Comparison of ENCODE assay signal across 8 cellular contexts in the genomic region with DNA sequence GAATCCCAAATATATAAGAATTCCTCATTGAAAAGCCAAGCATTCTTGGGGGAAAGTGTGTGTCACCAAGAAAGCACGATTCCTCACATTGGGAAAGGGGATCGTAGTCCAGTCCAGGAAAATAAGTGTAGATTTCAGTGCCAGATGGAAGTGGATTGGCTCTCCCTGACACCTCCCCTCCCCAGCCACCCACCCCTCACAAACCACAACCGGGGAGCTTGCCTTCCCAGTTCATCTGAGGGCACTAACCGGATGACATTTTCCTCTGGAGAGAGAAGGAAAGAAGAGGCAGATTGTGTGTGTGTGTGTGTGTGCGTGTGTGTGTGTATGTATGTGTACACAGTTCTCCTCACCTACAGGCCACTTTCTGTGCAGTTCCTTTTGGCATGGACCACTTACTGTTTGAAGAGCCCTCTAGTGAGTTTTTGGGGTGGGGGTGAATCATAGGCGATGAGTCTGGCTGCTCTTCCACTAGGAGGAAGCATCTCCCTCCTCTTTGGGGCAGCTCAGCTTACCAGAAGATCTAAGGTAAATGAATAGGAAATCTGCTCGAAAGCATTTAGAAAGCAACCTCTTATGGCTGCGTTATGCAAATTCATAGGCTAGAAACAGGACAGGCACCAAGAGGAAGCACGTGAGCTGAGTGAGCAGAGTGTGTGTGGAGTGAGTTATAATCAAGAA. TPM values are rescaled to one million over a fixed set of nuclear protein-coding genes. Genes with fewer than 3 reads are reported as not detected.
DNase-seq lines count a peak whose midpoint lies in the region; ATAC-seq and TF ChIP-seq lines count a peak whose summit lies in the region.

No MANE protein-coding gene starts in this region.

- no peaks in the 10 kb centered on the region for H3K4me1 Mint-ChIP-seq in T-helper 17 cell

- TF ChIP-seq CTCF in DOHH2 (IDR thresholded peaks at IDR 0.05; ENCODE audit: low read depth, low read length, poor library complexity, severe bottlenecking) (no peak), transverse colon (IDR thresholded peaks at IDR 0.05) (no peak)

- TF ChIP-seq EP300 in transverse colon (IDR thresholded peaks at IDR 0.05; ENCODE audit: low read depth): no peak

- DNase-seq in NCI-H1436 treated with DMSO at 0.1 percent for 48 hours (lab: John Stamatoyannopoulos, UW): peak; percentile 68
- no peak for DNase-seq in left cardiac atrium
- DNase-seq in transverse colon: no peak
- DNase-seq in inferior parietal cortex (ENCODE audit: extremely low spot score): no peak
- no peak for DNase-seq in amniotic stem cell (lab: John Stamatoyannopoulos, UW)
- DNase-seq in T-helper 17 cell: no peak

- no peak for TF ChIP-seq POLR2A in transverse colon (IDR thresholded peaks at IDR 0.05)

- H3K79me2 ChIP-seq in DOHH2 (ENCODE audit: control insufficient read depth, low read length): no peaks in the 10 kb centered on the region

- H3K27ac ChIP-seq in DOHH2 (ENCODE audit: low read depth, low read length) (no peak overlapping the region), transverse colon (peak overlapping the region; percentile 48 to 67 (median 58))

- H3K9me3 ChIP-seq in DOHH2 (ENCODE audit: control insufficient read depth, insufficient read depth, low read length) (no peaks in the 10 kb centered on the region), transverse colon (no peaks in the 10 kb centered on the region), T-helper 17 cell (ENCODE audit: control insufficient read depth, low read length, poor library complexity, severe bottlenecking) (no peaks in the 10 kb centered on the region)

- WGBS in transverse colon (ENCODE audit: low coverage in 1 of 2), 2 donors: 11 to 43% methylated on average over 3 to 9 of the region's 9 CpGs

- no peaks in the 10 kb centered on the region for H4K20me1 ChIP-seq in DOHH2 (ENCODE audit: control insufficient read depth, insufficient read depth, low read depth, low read length)

- no peaks in the 10 kb centered on the region for H3K36me3 ChIP-seq in DOHH2 (ENCODE audit: control insufficient read depth, low read length)
- no peaks in the 10 kb centered on the region for H3K36me3 ChIP-seq in transverse colon

- H3K27me3 Mint-ChIP-seq in T-helper 17 cell: peaks cover 35% of the 10 kb centered on the region

- intact Hi-C loops in left cardiac atrium (cut with DNase I): no loop called here
- intact Hi-C loops in transverse colon (cut with DNase I; ENCODE audit: low total_unique reads): no loop called here

- ATAC-seq in GM21576 (IDR thresholded peaks at IDR 0.05; ENCODE audit: unreplicated experiment) (peak; percentile 83), left cardiac atrium (peak; percentile 56 to 82), T-helper 17 cell (no peak)

- H3K4me1 ChIP-seq in DOHH2 (ENCODE audit: control insufficient read depth, low read length) (peaks cover 20% of the 10 kb centered on the region), transverse colon (peaks cover 0 to 20% (median 5%) of the 10 kb centered on the region in 4 donors)

- no peaks in the 10 kb centered on the region for H3K9me2 ChIP-seq in DOHH2 (replicated peaks; ENCODE audit: control insufficient read depth, low read length)

- no peaks in the 10 kb centered on the region for H3K27me3 ChIP-seq in DOHH2 (ENCODE audit: control insufficient read depth, low read length)
- H3K27me3 ChIP-seq in transverse colon: no peaks in the 10 kb centered on the region

- no peak overlapping the region for H3K4me3 Mint-ChIP-seq in T-helper 17 cell

- no peaks in the 10 kb centered on the region for H3K36me3 Mint-ChIP-seq in T-helper 17 cell (ENCODE audit: low read depth)

- peak overlapping the region; percentile 51 for H3K4me2 ChIP-seq in DOHH2 (ENCODE audit: low read length)

- in situ Hi-C loops in transverse colon (cut with MboI; ENCODE audit: low pct_ligation_motif_present in 1 of 4, low pct_unique_long_range_greater_than_20kb in 1 of 4, low sequenced_read_pairs in 3 of 4): no loop called here

- no peaks in the 10 kb centered on the region for H3F3A ChIP-seq in DOHH2 (ENCODE audit: control insufficient read depth, insufficient read depth)

- H3K27ac Mint-ChIP-seq in T-helper 17 cell: no peak overlapping the region

- H3K4me3 ChIP-seq in DOHH2 (ENCODE audit: low read length) (no peak overlapping the region), transverse colon (no peak overlapping the region)

RNA-seq across cellular contexts. Expression of gene DAAM2, which starts 20.8 kb away (rescaled TPM):
- total RNA-seq in left cardiac atrium: 10 to 100 TPM; 14.7 to 15.8 TPM
- total RNA-seq in transverse colon: 10 to 100 TPM; 15.7 to 31.6 (median 20.7) TPM
- not detected for total RNA-seq in T-helper 17 cell

Comparison
In these comparisons a context has a peak if more than half of its experiments do, and no peak if none do; other contexts are left out.
1. RNA of gene DAAM2, which starts 20.8 kb away (total RNA-seq): 15.7 to 31.6 TPM in transverse colon and 14.7 to 15.8 TPM in left cardiac atrium; not detected in T-helper 17 cell; every median in the first group is over 10 times any median in the second.